ENCODE assay signal across 30 cellular contexts in genomic region chr3:175475765-175476164, GRCh38.
"Had no signal": no experiment of that assay in that cellular context is flagged by ENCODE, and none has a peak within 500 bp of the region (broad histone marks: within the 10 kb centered on the region; RNA-seq: fewer than 3 reads in every experiment).

No MANE protein-coding gene starts in this region.

- H3K4me3 Mint-ChIP-seq: activated CD4-positive, alpha-beta memory T cell treated with anti-CD3 and anti-CD28 coated beads, Interleukin-2, amount 10 ng/mL, durations not matched to agents 7 days and 5 days; activated CD4-positive, alpha-beta T cell treated with anti-CD3 and anti-CD28 coated beads, Interleukin-2, amount 10 ng/mL, durations not matched to agents 7 days and 5 days; activated naive CD4-positive, alpha-beta T cell treated with anti-CD3 and anti-CD28 coated beads, Interleukin-2, amount 10 ng/mL, durations not matched to agents 7 days and 5 days; activated naive CD8-positive, alpha-beta T cell treated with anti-CD3 and anti-CD28 coated beads, Interleukin-2, amount 10 ng/mL, durations not matched to agents 7 days and 5 days; activated T-cell treated with anti-CD3 and anti-CD28 coated beads, Interleukin-2, amount 50 U/mL, for 24 hours; activated T-cell treated with anti-CD3 and anti-CD28 coated beads, Interleukin-2, amount 50 U/mL, for 72 hours; central memory CD8-positive, alpha-beta T cell; dendritic cell treated with granulocyte-macrophage colony-stimulating factor and Interleukin-4, amounts not matched to agents 40 ng/mL and 50 ng/mL, for 4 days; endodermal cell had no signal

- H3K9me3 ChIP-seq: esophagus muscularis mucosa, gastrocnemius medialis, heart left ventricle had no signal

- DNase-seq: activated CD4-positive, alpha-beta memory T cell treated with anti-CD3 and anti-CD28 coated beads, Interleukin-2, amount 10 ng/mL, durations not matched to agents 7 days and 5 days; activated CD4-positive, alpha-beta T cell treated with anti-CD3 and anti-CD28 coated beads for 1 hour; activated CD4-positive, alpha-beta T cell treated with anti-CD3 and anti-CD28 coated beads for 4 hours; activated CD4-positive, alpha-beta T cell treated with anti-CD3 and anti-CD28 coated beads, Interleukin-2, amount 10 ng/mL, durations not matched to agents 7 days and 5 days; activated CD4-positive, alpha-beta T cell treated with anti-CD3 and anti-CD28 coated beads, Interleukin-2, amount 50 U/mL, for 4 hours; activated CD8-positive, alpha-beta memory T cell treated with anti-CD3 and anti-CD28 coated beads, Interleukin-2, amount 50 U/mL, for 48 hours; activated gamma-delta T cell; activated naive CD4-positive, alpha-beta T cell; activated naive CD4-positive, alpha-beta T cell treated with anti-CD3 and anti-CD28 coated beads, Interleukin-2, amount 10 ng/mL, durations not matched to agents 7 days and 5 days; activated naive CD8-positive, alpha-beta T cell treated with anti-CD3 and anti-CD28 coated beads, Interleukin-2, amount 10 ng/mL, durations not matched to agents 7 days and 5 days; activated T-cell treated with anti-CD3 and anti-CD28 coated beads for 4 hours; activated T-cell treated with anti-CD3 and anti-CD28 coated beads, Interleukin-2, amount 50 U/mL, for 24 hours; activated T-cell treated with anti-CD3 and anti-CD28 coated beads, Interleukin-2, amount 50 U/mL, for 72 hours; anterior cingulate cortex; brain microvascular endothelial cell; dorsolateral prefrontal cortex; effector memory CD4-positive, alpha-beta T cell; endodermal cell; foreskin keratinocyte; gastrocnemius medialis; glutamatergic neuron; heart left ventricle; T-helper 2 cell had no signal

- H3K4me1 Mint-ChIP-seq: activated CD4-positive, alpha-beta memory T cell treated with anti-CD3 and anti-CD28 coated beads, Interleukin-2, amount 10 ng/mL, durations not matched to agents 7 days and 5 days; activated CD4-positive, alpha-beta T cell treated with anti-CD3 and anti-CD28 coated beads, Interleukin-2, amount 10 ng/mL, durations not matched to agents 7 days and 5 days; activated naive CD4-positive, alpha-beta T cell treated with anti-CD3 and anti-CD28 coated beads, Interleukin-2, amount 10 ng/mL, durations not matched to agents 7 days and 5 days; activated naive CD8-positive, alpha-beta T cell treated with anti-CD3 and anti-CD28 coated beads, Interleukin-2, amount 10 ng/mL, durations not matched to agents 7 days and 5 days; central memory CD8-positive, alpha-beta T cell; endodermal cell had no signal

- H3K4me1 ChIP-seq: esophagus muscularis mucosa, foreskin keratinocyte, gastrocnemius medialis, heart left ventricle had no signal

- H3K27me3 ChIP-seq: brain microvascular endothelial cell, dorsolateral prefrontal cortex, esophagus muscularis mucosa, foreskin keratinocyte, gastrocnemius medialis, heart left ventricle had no signal

- H3K36me3 Mint-ChIP-seq: activated naive CD4-positive, alpha-beta T cell treated with anti-CD3 and anti-CD28 coated beads, Interleukin-2, amount 10 ng/mL, durations not matched to agents 7 days and 5 days; activated naive CD4-positive, alpha-beta T cell treated with anti-CD3 and anti-CD28 coated beads, Interleukin-2, amount 50 U/mL, for 72 hours; activated naive CD8-positive, alpha-beta T cell treated with anti-CD3 and anti-CD28 coated beads, Interleukin-2, amount 10 ng/mL, durations not matched to agents 7 days and 5 days had no signal

- H3K36me3 ChIP-seq: brain microvascular endothelial cell, esophagus muscularis mucosa, gastrocnemius medialis, heart left ventricle had no signal

- H3K27ac Mint-ChIP-seq: activated CD4-positive, alpha-beta memory T cell treated with anti-CD3 and anti-CD28 coated beads, Interleukin-2, amount 10 ng/mL, durations not matched to agents 7 days and 5 days; activated CD4-positive, alpha-beta T cell treated with anti-CD3 and anti-CD28 coated beads, Interleukin-2, amount 10 ng/mL, durations not matched to agents 7 days and 5 days; activated naive CD4-positive, alpha-beta T cell treated with anti-CD3 and anti-CD28 coated beads, Interleukin-2, amount 10 ng/mL, durations not matched to agents 7 days and 5 days; activated naive CD4-positive, alpha-beta T cell treated with anti-CD3 and anti-CD28 coated beads, Interleukin-2, amount 50 U/mL, for 72 hours; activated naive CD8-positive, alpha-beta T cell treated with anti-CD3 and anti-CD28 coated beads, Interleukin-2, amount 10 ng/mL, durations not matched to agents 7 days and 5 days; activated T-cell treated with anti-CD3 and anti-CD28 coated beads, Interleukin-2, amount 50 U/mL, for 24 hours; activated T-cell treated with anti-CD3 and anti-CD28 coated beads, Interleukin-2, amount 50 U/mL, for 72 hours; dendritic cell treated with granulocyte-macrophage colony-stimulating factor and Interleukin-4, amounts not matched to agents 40 ng/mL and 50 ng/mL, for 4 days; endodermal cell had no signal

- FAIRE-seq: astrocyte, bronchial epithelial cell had no signal

- H3K27me3 Mint-ChIP-seq: activated CD4-positive, alpha-beta memory T cell treated with anti-CD3 and anti-CD28 coated beads, Interleukin-2, amount 10 ng/mL, durations not matched to agents 7 days and 5 days; activated CD4-positive, alpha-beta T cell treated with anti-CD3 and anti-CD28 coated beads, Interleukin-2, amount 10 ng/mL, durations not matched to agents 7 days and 5 days; activated naive CD4-positive, alpha-beta T cell treated with anti-CD3 and anti-CD28 coated beads, Interleukin-2, amount 10 ng/mL, durations not matched to agents 7 days and 5 days; activated naive CD8-positive, alpha-beta T cell treated with anti-CD3 and anti-CD28 coated beads, Interleukin-2, amount 10 ng/mL, durations not matched to agents 7 days and 5 days; activated T-cell treated with anti-CD3 and anti-CD28 coated beads, Interleukin-2, amount 50 U/mL, for 24 hours; central memory CD8-positive, alpha-beta T cell; dendritic cell treated with granulocyte-macrophage colony-stimulating factor and Interleukin-4, amounts not matched to agents 40 ng/mL and 50 ng/mL, for 4 days had no signal

- ATAC-seq: activated naive CD4-positive, alpha-beta T cell treated with anti-CD3 and anti-CD28 coated beads, Interleukin-2, amount 50 U/mL, for 72 hours; activated T-cell treated with anti-CD3 and anti-CD28 coated beads, Interleukin-2, amount 50 U/mL, for 72 hours; foreskin keratinocyte; gastrocnemius medialis; heart left ventricle had no signal

- H3K27ac ChIP-seq: brain microvascular endothelial cell, coronary artery, esophagus muscularis mucosa, foreskin keratinocyte, gastrocnemius medialis, heart left ventricle had no signal

- H3K4me3 ChIP-seq: coronary artery, dorsolateral prefrontal cortex, esophagus muscularis mucosa, gastrocnemius medialis, heart left ventricle had no signal

- H3K9me3 Mint-ChIP-seq: activated CD4-positive, alpha-beta memory T cell treated with anti-CD3 and anti-CD28 coated beads, Interleukin-2, amount 10 ng/mL, durations not matched to agents 7 days and 5 days; activated CD4-positive, alpha-beta T cell treated with anti-CD3 and anti-CD28 coated beads, Interleukin-2, amount 10 ng/mL, durations not matched to agents 7 days and 5 days; activated T-cell treated with anti-CD3 and anti-CD28 coated beads, Interleukin-2, amount 50 U/mL, for 24 hours; dendritic cell treated with granulocyte-macrophage colony-stimulating factor and Interleukin-4, amounts not matched to agents 40 ng/mL and 50 ng/mL, for 4 days; endodermal cell had no signal
